1 cellular context compared by ENCODE assay signal in the genomic region with DNA sequence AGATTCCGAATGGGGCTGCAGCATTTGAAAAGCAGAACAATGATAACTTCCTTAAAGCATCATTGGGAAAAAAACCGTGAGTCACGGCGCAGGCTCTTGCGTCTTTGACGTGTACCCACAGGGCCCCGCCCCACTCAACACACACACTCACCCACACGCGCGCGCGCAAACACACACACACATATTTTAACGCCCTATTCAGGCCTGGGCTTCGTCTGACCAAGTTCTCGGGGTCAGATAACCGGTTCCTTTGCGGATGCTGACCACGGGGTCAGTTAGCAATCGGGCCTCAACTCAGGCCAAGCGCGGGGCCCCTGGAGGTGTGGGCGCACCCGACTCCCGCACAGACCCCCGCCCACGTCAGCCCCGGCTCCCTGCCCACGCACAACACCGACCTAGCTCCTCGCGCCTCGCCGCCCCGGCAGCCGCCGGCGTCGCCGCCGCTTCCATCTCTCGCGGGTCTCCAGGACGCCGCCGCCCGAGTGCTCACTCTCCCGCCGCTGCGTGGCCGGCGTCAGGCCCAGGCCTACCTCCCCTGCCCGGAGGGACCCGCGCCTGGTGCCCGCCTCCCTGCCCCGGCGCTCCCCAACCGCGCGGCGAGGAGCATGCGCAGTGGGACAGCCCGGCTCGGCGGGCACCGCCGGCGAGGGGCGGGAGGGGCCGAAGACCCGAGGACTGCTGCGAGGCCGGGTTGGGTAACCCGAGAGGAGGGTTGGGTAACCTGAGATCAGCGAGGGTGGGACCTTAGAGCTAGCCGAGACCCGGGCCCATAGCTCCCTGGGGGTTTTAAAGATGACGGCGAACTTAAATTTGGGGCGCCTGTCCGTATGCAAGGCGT.
TF ChIP-seq lines count a peak whose summit lies in the region.

A gene (minus strand): TSS at position 609 of the 838 bp plus-strand sequence. CDS start 159 bp downstream, at position 450.

TF ChIP-seq in GM23338, 12 proteins besides CTCF, POLR2A, EP300 and RAD21 (continued from another document):
- TF ChIP-seq, protein P1, sequence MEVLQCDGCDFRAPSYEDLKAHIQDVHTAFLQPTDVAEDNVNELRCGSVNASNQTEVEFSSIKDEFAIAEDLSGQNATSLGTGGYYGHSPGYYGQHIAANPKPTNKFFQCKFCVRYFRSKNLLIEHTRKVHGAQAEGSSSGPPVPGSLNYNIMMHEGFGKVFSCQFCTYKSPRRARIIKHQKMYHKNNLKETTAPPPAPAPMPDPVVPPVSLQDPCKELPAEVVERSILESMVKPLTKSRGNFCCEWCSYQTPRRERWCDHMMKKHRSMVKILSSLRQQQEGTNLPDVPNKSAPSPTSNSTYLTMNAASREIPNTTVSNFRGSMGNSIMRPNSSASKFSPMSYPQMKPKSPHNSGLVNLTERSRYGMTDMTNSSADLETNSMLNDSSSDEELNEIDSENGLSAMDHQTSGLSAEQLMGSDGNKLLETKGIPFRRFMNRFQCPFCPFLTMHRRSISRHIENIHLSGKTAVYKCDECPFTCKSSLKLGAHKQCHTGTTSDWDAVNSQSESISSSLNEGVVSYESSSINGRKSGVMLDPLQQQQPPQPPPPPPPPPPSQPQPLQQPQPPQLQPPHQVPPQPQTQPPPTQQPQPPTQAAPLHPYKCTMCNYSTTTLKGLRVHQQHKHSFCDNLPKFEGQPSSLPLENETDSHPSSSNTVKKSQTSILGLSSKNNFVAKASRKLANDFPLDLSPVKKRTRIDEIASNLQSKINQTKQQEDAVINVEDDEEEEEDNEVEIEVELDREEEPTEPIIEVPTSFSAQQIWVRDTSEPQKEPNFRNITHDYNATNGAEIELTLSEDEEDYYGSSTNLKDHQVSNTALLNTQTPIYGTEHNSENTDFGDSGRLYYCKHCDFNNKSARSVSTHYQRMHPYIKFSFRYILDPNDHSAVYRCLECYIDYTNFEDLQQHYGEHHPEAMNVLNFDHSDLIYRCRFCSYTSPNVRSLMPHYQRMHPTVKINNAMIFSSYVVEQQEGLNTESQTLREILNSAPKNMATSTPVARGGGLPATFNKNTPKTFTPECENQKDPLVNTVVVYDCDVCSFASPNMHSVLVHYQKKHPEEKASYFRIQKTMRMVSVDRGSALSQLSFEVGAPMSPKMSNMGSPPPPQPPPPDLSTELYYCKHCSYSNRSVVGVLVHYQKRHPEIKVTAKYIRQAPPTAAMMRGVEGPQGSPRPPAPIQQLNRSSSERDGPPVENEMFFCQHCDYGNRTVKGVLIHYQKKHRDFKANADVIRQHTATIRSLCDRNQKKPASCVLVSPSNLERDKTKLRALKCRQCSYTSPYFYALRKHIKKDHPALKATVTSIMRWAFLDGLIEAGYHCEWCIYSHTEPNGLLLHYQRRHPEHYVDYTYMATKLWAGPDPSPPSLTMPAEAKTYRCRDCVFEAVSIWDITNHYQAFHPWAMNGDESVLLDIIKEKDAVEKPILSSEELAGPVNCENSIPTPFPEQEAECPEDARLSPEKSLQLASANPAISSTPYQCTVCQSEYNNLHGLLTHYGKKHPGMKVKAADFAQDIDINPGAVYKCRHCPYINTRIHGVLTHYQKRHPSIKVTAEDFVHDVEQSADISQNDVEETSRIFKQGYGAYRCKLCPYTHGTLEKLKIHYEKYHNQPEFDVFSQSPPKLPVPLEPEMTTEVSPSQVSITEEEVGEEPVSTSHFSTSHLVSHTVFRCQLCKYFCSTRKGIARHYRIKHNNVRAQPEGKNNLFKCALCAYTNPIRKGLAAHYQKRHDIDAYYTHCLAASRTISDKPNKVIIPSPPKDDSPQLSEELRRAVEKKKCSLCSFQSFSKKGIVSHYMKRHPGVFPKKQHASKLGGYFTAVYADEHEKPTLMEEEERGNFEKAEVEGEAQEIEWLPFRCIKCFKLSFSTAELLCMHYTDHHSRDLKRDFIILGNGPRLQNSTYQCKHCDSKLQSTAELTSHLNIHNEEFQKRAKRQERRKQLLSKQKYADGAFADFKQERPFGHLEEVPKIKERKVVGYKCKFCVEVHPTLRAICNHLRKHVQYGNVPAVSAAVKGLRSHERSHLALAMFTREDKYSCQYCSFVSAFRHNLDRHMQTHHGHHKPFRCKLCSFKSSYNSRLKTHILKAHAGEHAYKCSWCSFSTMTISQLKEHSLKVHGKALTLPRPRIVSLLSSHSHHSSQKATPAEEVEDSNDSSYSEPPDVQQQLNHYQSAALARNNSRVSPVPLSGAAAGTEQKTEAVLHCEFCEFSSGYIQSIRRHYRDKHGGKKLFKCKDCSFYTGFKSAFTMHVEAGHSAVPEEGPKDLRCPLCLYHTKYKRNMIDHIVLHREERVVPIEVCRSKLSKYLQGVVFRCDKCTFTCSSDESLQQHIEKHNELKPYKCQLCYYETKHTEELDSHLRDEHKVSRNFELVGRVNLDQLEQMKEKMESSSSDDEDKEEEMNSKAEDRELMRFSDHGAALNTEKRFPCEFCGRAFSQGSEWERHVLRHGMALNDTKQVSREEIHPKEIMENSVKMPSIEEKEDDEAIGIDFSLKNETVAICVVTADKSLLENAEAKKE (CRISPR knock-in tag; IDR thresholded peaks at IDR 0.05) = no peak
TF ChIP-seq in GM23338: peak in this region for 2.
